In genomic region chr6:84762220-84762940, GRCh38 we compare ENCODE assay signal across 10 cellular contexts. TPM values are rescaled to one million over a fixed set of nuclear protein-coding genes. Genes with fewer than 3 reads are reported as not detected.
A peak's percentile ranks its signal among the peaks of the same experiment; 100 is the strongest.
DNase-seq lines count a peak whose midpoint lies in the region; ATAC-seq and TF ChIP-seq lines count a peak whose summit lies in the region.
"Had no signal": no experiment of that assay in that cellular context is flagged by ENCODE, and none has a peak within 500 bp of the region (broad histone marks: within the 10 kb centered on the region; RNA-seq: fewer than 3 reads in every experiment).

No MANE protein-coding gene starts in this region.

- peak overlapping the region; percentile 91 for H3K4me3 ChIP-seq in SJCRH30
- peak overlapping the region; percentile 27 for H3K4me3 ChIP-seq in rectal smooth muscle tissue (ENCODE audit: low read length)
- no peak overlapping the region for H3K4me3 ChIP-seq in PC-9

- no peak for ATAC-seq in GM18511 (IDR thresholded peaks at IDR 0.05; ENCODE audit: unreplicated experiment)
- ATAC-seq in CD4-positive, alpha-beta T cell (ENCODE audit: poor library complexity) = no peak

- intact Hi-C loops in CD4-positive, alpha-beta T cell (cut with DNase I, micrococcal nuclease) = no loop called here
- intact Hi-C loops in PC-9 (cut with micrococcal nuclease; ENCODE audit: unreplicated experiment) = loop anchor here (10.0 kb wide), 1 partner anchor 208 kb away; no protein-coding TSS in a partner anchor

- BruUV-seq in PC-9 (replicated peaks; lab: Mats Ljungman, UMichigan) = no TSS peak

- no peak overlapping the region for H2AFZ ChIP-seq in PC-9

- no peaks in the 10 kb centered on the region for H3K36me3 Mint-ChIP-seq in CD4-positive, alpha-beta T cell (ENCODE audit: low read depth)

- H3K36me3 ChIP-seq in SJCRH30 = peaks cover 19% of the 10 kb centered on the region
- H3K36me3 ChIP-seq in rectal smooth muscle tissue (ENCODE audit: control insufficient read depth, insufficient read depth, low read length) = no peaks in the 10 kb centered on the region
- no peaks in the 10 kb centered on the region for H3K36me3 ChIP-seq in PC-9 (ENCODE audit: low read depth)
- H3K36me3 ChIP-seq: pancreas had no signal

- H3K27ac Mint-ChIP-seq in CD4-positive, alpha-beta T cell = no peak overlapping the region

- H3K79me2 ChIP-seq in PC-9 (ENCODE audit: low read depth) = no peaks in the 10 kb centered on the region

- CTCF ChIA-PET in CD4-positive, alpha-beta T cell (lab: Charles Lee) = no interaction called here
- CTCF ChIA-PET in PC-9 (lab: Charles Lee) = no interaction called here

- peaks cover 9% of the 10 kb centered on the region for H3K4me1 Mint-ChIP-seq in CD4-positive, alpha-beta T cell (ENCODE audit: low read depth)

- no peak overlapping the region for H3K9ac ChIP-seq in rectal smooth muscle tissue (ENCODE audit: low read length)

- H3K9me3 ChIP-seq in SJCRH30 (replicated peaks) (no peaks in the 10 kb centered on the region), PC-9 (ENCODE audit: insufficient read depth, low read depth) (no peaks in the 10 kb centered on the region)
- H3K9me3 ChIP-seq in CD4-positive, alpha-beta T cell (ENCODE audit: control insufficient read depth, low read length) = no peaks in the 10 kb centered on the region

- DNase-seq in ELR (ENCODE audit: low read depth) (peak; percentile 75), SJCRH30 (peak; percentile 63 to 67), glomerular visceral epithelial cell (ENCODE audit: extremely low spot score) (peak; percentile 69), NCI-H1105 (lab: John Stamatoyannopoulos, UW) (no peak), PC-9 (no peak)
- DNase-seq in CD4-positive, alpha-beta T cell = no peak

- H3K4me2 ChIP-seq in PC-9 = no peak overlapping the region

- POLR2A ChIA-PET in CD4-positive, alpha-beta T cell (lab: Charles Lee) = no interaction called here
- POLR2A ChIA-PET in PC-9 (lab: Charles Lee; ENCODE audit: unreplicated experiment) = no interaction called here

- H3K9me2 ChIP-seq in PC-9 (ENCODE audit: insufficient read depth) = no peaks in the 10 kb centered on the region

- peaks cover 9% of the 10 kb centered on the region for H3K4me1 ChIP-seq in SJCRH30
- peaks cover 3% of the 10 kb centered on the region for H3K4me1 ChIP-seq in rectal smooth muscle tissue (ENCODE audit: control insufficient read depth, insufficient read depth, low read length)
- no peaks in the 10 kb centered on the region for H3K4me1 ChIP-seq in PC-9 (replicated peaks; ENCODE audit: insufficient read depth)
- H3K4me1 ChIP-seq: pancreas had no signal

- TF ChIP-seq CTCF in CD4-positive, alpha-beta T cell (IDR thresholded peaks at IDR 0.05) = no peak
- TF ChIP-seq CTCF in PC-9 (conservative IDR thresholded peaks at IDR 0.05) = no peak

- no peaks in the 10 kb centered on the region for H4K20me1 ChIP-seq in PC-9 (ENCODE audit: insufficient read depth)

- no peak overlapping the region for H3K4me3 Mint-ChIP-seq in CD4-positive, alpha-beta T cell
- H3K4me3 Mint-ChIP-seq: T-helper 1 cell treated with Interleukin-12 subunit alpha and Interleukin-12 subunit beta and Interleukin-4 antibody, amounts not matched to agents 30 μg/mL and 1 μg/mL, for 36 hours had no signal

- no peaks in the 10 kb centered on the region for H3K9me3 Mint-ChIP-seq in CD4-positive, alpha-beta T cell

- H3K27me3 Mint-ChIP-seq in CD4-positive, alpha-beta T cell = peaks cover 58% of the 10 kb centered on the region

- peak overlapping the region; percentile 99 for H3K27ac ChIP-seq in SJCRH30
- H3K27ac ChIP-seq in rectal smooth muscle tissue (ENCODE audit: low read depth, low read length) = no peak overlapping the region
- no peak overlapping the region for H3K27ac ChIP-seq in CD4-positive, alpha-beta T cell (ENCODE audit: low read depth, low read length)
- no peak overlapping the region for H3K27ac ChIP-seq in PC-9
- H3K27ac ChIP-seq: pancreas had no signal

- no peaks in the 10 kb centered on the region for H3F3A ChIP-seq in PC-9 (ENCODE audit: insufficient read depth, low read depth)

- H3K27me3 ChIP-seq in SJCRH30 (no peaks in the 10 kb centered on the region), rectal smooth muscle tissue (ENCODE audit: control insufficient read depth, insufficient read depth, low read length) (peaks cover 47% of the 10 kb centered on the region), PC-9 (ENCODE audit: insufficient read depth, low read depth) (no peaks in the 10 kb centered on the region)
- H3K27me3 ChIP-seq in CD4-positive, alpha-beta T cell (ENCODE audit: control insufficient read depth, insufficient read depth, low read length) = peaks cover 57% of the 10 kb centered on the region

RNA-seq across cellular contexts. Expression of gene TBX18, which starts 2.0 kb away (rescaled TPM):
- 24.9 and 26.8 TPM in 2 replicates for total RNA-seq in SJCRH30 (2014; rRNA removed; shearing (Covaris generic))
- total RNA-seq in CD4-positive, alpha-beta T cell = not detected
- not detected in 2 replicates for total RNA-seq in PC-9 (2021)

Comparison
In these comparisons a context has a peak if more than half of its experiments do, and no peak if none do; other contexts are left out.
1. DNase-seq: peak in ELR (single experiment), SJCRH30 (2 of 2) and glomerular visceral epithelial cell (single experiment); none in CD4-positive, alpha-beta T cell (0 of 10), NCI-H1105 (single experiment) and PC-9 (0 of 2).
2. RNA of gene TBX18, which starts 2.0 kb away (total RNA-seq): 24.9 to 26.8 TPM in SJCRH30; not detected in PC-9 and not detected in CD4-positive, alpha-beta T cell; every median in the first group is over 10 times any median in the second.